Comparison of ENCODE assay signal across 34 cellular contexts in genomic region chr2:158300394-158300793, GRCh38.
"Had no signal": no experiment of that assay in that cellular context is flagged by ENCODE, and none has a peak within 500 bp of the region (broad histone marks: within the 10 kb centered on the region; RNA-seq: fewer than 3 reads in every experiment).

No MANE protein-coding gene starts in this region.

- FAIRE-seq: RCC 7860 had no signal

- H3K27me3 Mint-ChIP-seq: activated naive CD4-positive, alpha-beta T cell treated with anti-CD3 and anti-CD28 coated beads, Interleukin-2, amount 10 ng/mL, durations not matched to agents 7 days and 5 days; activated naive CD8-positive, alpha-beta T cell; brain; IgD-negative memory B cell had no signal

- H3K27ac Mint-ChIP-seq: activated CD4-positive, alpha-beta memory T cell treated with anti-CD3 and anti-CD28 coated beads for 36 hours; activated CD4-positive, alpha-beta T cell treated with anti-CD3 and anti-CD28 coated beads for 36 hours; activated naive CD4-positive, alpha-beta T cell treated with anti-CD3 and anti-CD28 coated beads, Interleukin-2, amount 10 ng/mL, durations not matched to agents 7 days and 5 days; activated naive CD8-positive, alpha-beta T cell; activated naive CD8-positive, alpha-beta T cell treated with anti-CD3 and anti-CD28 coated beads, Interleukin-2, amount 50 U/mL, for 24 hours; brain; IgD-negative memory B cell; T-helper 1 cell treated with Interleukin-12 subunit alpha and Interleukin-12 subunit beta and Interleukin-4 antibody, amounts not matched to agents 30 μg/mL and 1 μg/mL, for 36 hours; T-helper 2 cell treated with Interferon-gamma antibody and Interleukin-4, amounts not matched to agents 5 μg/mL and 100 μg/mL, for 36 hours; WTC11 had no signal

- H3K4me3 ChIP-seq: colonic mucosa, MG63, PC-9 had no signal

- H3K4me1 ChIP-seq: colonic mucosa had no signal

- H3K36me3 ChIP-seq: colonic mucosa, MG63 had no signal

- H3K36me3 Mint-ChIP-seq: activated CD4-positive, alpha-beta memory T cell treated with anti-CD3 and anti-CD28 coated beads for 36 hours; activated naive CD4-positive, alpha-beta T cell treated with anti-CD3 and anti-CD28 coated beads, Interleukin-2, amount 10 ng/mL, durations not matched to agents 7 days and 5 days; activated naive CD8-positive, alpha-beta T cell; brain; IgD-negative memory B cell; WTC11 had no signal

- H3K9me3 Mint-ChIP-seq: activated naive CD4-positive, alpha-beta T cell treated with anti-CD3 and anti-CD28 coated beads, Interleukin-2, amount 10 ng/mL, durations not matched to agents 7 days and 5 days; central memory CD8-positive, alpha-beta T cell; T-helper 1 cell treated with Interleukin-12 subunit alpha and Interleukin-12 subunit beta and Interleukin-4 antibody, amounts not matched to agents 30 μg/mL and 1 μg/mL, for 36 hours; T-helper 2 cell treated with Interferon-gamma antibody and Interleukin-4, amounts not matched to agents 5 μg/mL and 100 μg/mL, for 36 hours had no signal

- H3K27me3 ChIP-seq: colonic mucosa, MG63 had no signal

- H3K4me1 Mint-ChIP-seq: activated CD4-positive, alpha-beta T cell treated with anti-CD3 and anti-CD28 coated beads for 36 hours; activated naive CD4-positive, alpha-beta T cell treated with anti-CD3 and anti-CD28 coated beads, Interleukin-2, amount 10 ng/mL, durations not matched to agents 7 days and 5 days; activated naive CD8-positive, alpha-beta T cell treated with anti-CD3 and anti-CD28 coated beads, Interleukin-2, amount 50 U/mL, for 24 hours; brain; central memory CD8-positive, alpha-beta T cell; IgD-negative memory B cell; WTC11 had no signal

- DNase-seq: activated CD4-positive, alpha-beta memory T cell treated with anti-CD3 and anti-CD28 coated beads for 36 hours; activated CD4-positive, alpha-beta T cell treated with anti-CD3 and anti-CD28 coated beads for 36 hours; activated CD4-positive, alpha-beta T cell treated with anti-CD3 and anti-CD28 coated beads, Interleukin-2, amount 50 U/mL, for 1 hour; activated CD8-positive, alpha-beta memory T cell treated with anti-CD3 and anti-CD28 coated beads, Interleukin-2, amount 50 U/mL, for 4 hours; activated effector memory CD4-positive, alpha-beta T cell treated with Interleukin-2 at 50 U/mL for 16 hours; activated naive CD4-positive, alpha-beta T cell treated with anti-CD3 and anti-CD28 coated beads, Interleukin-2, amount 10 ng/mL, durations not matched to agents 7 days and 5 days; activated naive CD8-positive, alpha-beta T cell treated with anti-CD3 and anti-CD28 coated beads, Interleukin-2, amount 50 U/mL, for 24 hours; activated T-cell treated with anti-CD3 and anti-CD28 coated beads for 4 hours; activated T-cell treated with anti-CD3 and anti-CD28 coated beads, Interleukin-2, amount 50 U/mL, for 48 hours; anterior cingulate cortex; colonic mucosa; Karpas-422; MG63; NCI-H1048; NCI-H1105 treated with DMSO at 0.1 percent for 48 hours; NCI-H1436; NCI-H1694; NCI-H2029; NCI-H226; NCI-H446 treated with DMSO at 0.1 percent for 48 hours; NCI-H524 treated with DMSO at 0.1 percent for 48 hours; PC-9; SIG-M5 had no signal

- ATAC-seq: activated CD4-positive, alpha-beta T cell treated with anti-CD3 and anti-CD28 coated beads for 36 hours; activated CD4-positive, CD25-positive, alpha-beta regulatory T cell treated with anti-CD3 and anti-CD28 coated beads, Interleukin-2, amount 50 U/mL, for 24 hours; activated naive CD8-positive, alpha-beta T cell treated with anti-CD3 and anti-CD28 coated beads, Interleukin-2, amount 50 U/mL, for 24 hours; Right ventricle myocardium inferior; WTC11 had no signal

- H3K9me3 ChIP-seq: colonic mucosa, MG63 had no signal

- H2AFZ ChIP-seq: PC-9 had no signal

- H3K4me3 Mint-ChIP-seq: activated CD4-positive, alpha-beta memory T cell treated with anti-CD3 and anti-CD28 coated beads for 36 hours; activated CD4-positive, alpha-beta T cell treated with anti-CD3 and anti-CD28 coated beads for 36 hours; activated naive CD4-positive, alpha-beta T cell treated with anti-CD3 and anti-CD28 coated beads, Interleukin-2, amount 10 ng/mL, durations not matched to agents 7 days and 5 days; activated naive CD8-positive, alpha-beta T cell; activated naive CD8-positive, alpha-beta T cell treated with anti-CD3 and anti-CD28 coated beads, Interleukin-2, amount 50 U/mL, for 24 hours; brain; central memory CD8-positive, alpha-beta T cell; IgD-negative memory B cell; T-helper 1 cell treated with Interleukin-12 subunit alpha and Interleukin-12 subunit beta and Interleukin-4 antibody, amounts not matched to agents 30 μg/mL and 1 μg/mL, for 36 hours; T-helper 2 cell treated with Interferon-gamma antibody and Interleukin-4, amounts not matched to agents 5 μg/mL and 100 μg/mL, for 36 hours; WTC11 had no signal

- H3K27ac ChIP-seq: colonic mucosa, PC-9, RWPE1 had no signal

- H3K4me2 ChIP-seq: PC-9 had no signal
